Comparison of ENCODE assay signal across 1 cellular context in genomic region chr9:12813533-12813932, GRCh38.
TF ChIP-seq lines count a peak whose summit lies in the region.

No MANE protein-coding gene starts in this region.

TF ChIP-seq in HEK293, 187 proteins besides CTCF, POLR2A, EP300 and RAD21 (continued from another document):
- TF ChIP-seq ZBTB26 (tag by site-specific recombination; optimal IDR thresholded peaks at IDR 0.05) (no peak), ZNF571 (tag by site-specific recombination; IDR thresholded peaks at IDR 0.05) (no peak), ZBTB49 (tag by site-specific recombination; IDR thresholded peaks at IDR 0.05; ENCODE audit: low read depth) (no peak), ZNF350 (tag by site-specific recombination; IDR thresholded peaks at IDR 0.05) (no peak), KLF9 (tag by site-specific recombination; IDR thresholded peaks at IDR 0.05; ENCODE audit: low read depth) (no peak), ZNF596 (tag by site-specific recombination; IDR thresholded peaks at IDR 0.05) (no peak)
TF ChIP-seq in HEK293: peak in this region for 0.
